In the genomic region with DNA sequence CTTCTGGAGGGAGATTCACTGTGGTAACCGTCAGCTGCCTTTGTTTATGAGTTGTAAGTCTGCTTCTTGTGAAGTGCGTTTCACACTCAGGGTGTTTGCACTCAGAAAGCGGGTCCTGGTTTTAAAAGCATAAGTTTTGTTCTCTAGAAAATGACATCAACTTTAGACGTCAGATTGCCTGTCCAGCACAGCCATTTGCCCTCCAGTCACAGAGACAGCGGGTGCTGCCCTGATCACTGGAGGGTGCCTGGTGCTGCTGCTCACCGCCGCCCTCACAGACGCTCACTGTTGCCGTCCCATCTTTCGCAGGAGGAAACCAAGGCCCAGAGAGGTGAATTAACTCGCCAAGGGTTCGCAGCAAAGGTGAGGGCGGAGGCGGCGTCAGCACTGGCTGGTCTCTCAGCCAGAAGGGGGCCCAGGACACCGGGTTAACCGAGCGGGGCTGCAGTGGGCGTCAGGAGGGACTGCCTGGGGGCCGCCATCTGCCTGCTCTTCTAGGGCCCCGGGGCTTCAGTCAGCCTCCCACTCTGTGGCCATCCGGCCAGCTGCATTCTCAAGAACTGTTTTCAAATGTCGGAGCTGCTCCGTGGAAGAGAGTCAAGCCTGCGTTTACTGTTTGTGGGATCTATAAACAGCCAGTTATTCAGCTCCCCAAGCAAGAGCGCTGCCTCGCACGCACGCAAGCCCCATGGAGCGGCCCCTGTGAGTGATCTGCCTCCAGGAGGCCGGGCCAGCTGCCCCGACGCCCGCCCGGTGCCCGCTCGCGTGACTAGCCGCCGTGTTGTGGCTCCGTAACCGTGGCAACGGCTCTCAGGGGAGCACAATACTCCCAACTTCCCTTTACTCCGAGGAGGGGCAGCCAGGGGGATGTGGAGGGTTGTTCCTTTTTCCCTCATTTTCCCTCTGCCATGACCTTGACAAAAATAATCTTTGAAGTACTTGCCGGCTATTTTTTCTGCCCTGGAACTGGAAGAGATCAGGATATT, we compare ENCODE assay signal across 8 cellular contexts. TPM values are rescaled to one million over a fixed set of nuclear protein-coding genes. Genes with fewer than 3 reads are reported as not detected.
DNase-seq lines count a peak whose midpoint lies in the region; ATAC-seq and TF ChIP-seq lines count a peak whose summit lies in the region.

No MANE protein-coding gene starts in this region.

- H3K4me3 ChIP-seq in AG10803 (ENCODE audit: low read length) (peak overlapping the region; percentile 47), esophagus squamous epithelium (peak overlapping the region in 3 of 4 donors; percentile 7 to 54 (median 28)), testis (no peak overlapping the region)
- H3K4me3 ChIP-seq in naive thymus-derived CD4-positive, alpha-beta T cell (ENCODE audit: low read length) = no peak overlapping the region

- 24 to 35% methylated on average over 10 to 12 of the region's 45 CpGs for WGBS in esophagus squamous epithelium, 2 donors
- 44 to 56% methylated on average over 34 to 44 of the region's 45 CpGs for WGBS in testis, 2 donors

- H3K4me1 ChIP-seq in esophagus squamous epithelium = peaks cover 5 to 46% (median 12%) of the 10 kb centered on the region in 3 donors
- no peaks in the 10 kb centered on the region for H3K4me1 ChIP-seq in naive thymus-derived CD4-positive, alpha-beta T cell (ENCODE audit: control insufficient read depth in 2 of 2, insufficient read depth in 2 of 2, low read length in 2 of 2)
- peaks cover 8% of the 10 kb centered on the region for H3K4me1 ChIP-seq in testis

- H3K36me3 ChIP-seq in esophagus squamous epithelium (no peaks in the 10 kb centered on the region), testis (ENCODE audit: low read depth, missing control alignments) (no peaks in the 10 kb centered on the region)
- no peaks in the 10 kb centered on the region for H3K36me3 ChIP-seq in naive thymus-derived CD4-positive, alpha-beta T cell (ENCODE audit: control insufficient read depth in 2 of 3, insufficient read depth in 3 of 3, low read length in 3 of 3)

- CTCF ChIA-PET in naive thymus-derived CD4-positive, alpha-beta T cell (lab: Charles Lee) = no interaction called here

- H3K27me3 ChIP-seq in esophagus squamous epithelium (peaks cover 0 to 53% (median 0%) of the 10 kb centered on the region in 4 donors), testis (no peaks in the 10 kb centered on the region)
- no peaks in the 10 kb centered on the region for H3K27me3 ChIP-seq in naive thymus-derived CD4-positive, alpha-beta T cell (ENCODE audit: control insufficient read depth in 2 of 2, insufficient read depth in 2 of 2, low read length in 2 of 2)

- H3K27ac Mint-ChIP-seq in naive thymus-derived CD4-positive, alpha-beta T cell = peak overlapping the region in 2 of 9 donors; percentile 32 to 84

- TF ChIP-seq POLR2A in esophagus squamous epithelium (IDR thresholded peaks at IDR 0.05) = no peak
- TF ChIP-seq POLR2A in testis (IDR thresholded peaks at IDR 0.05) = no peak

- POLR2A ChIA-PET in naive thymus-derived CD4-positive, alpha-beta T cell (lab: Charles Lee) = interaction anchor here (0.6 kb wide), 1 partner anchor 155 kb away, joined by 3 read pairs; no protein-coding TSS in a partner anchor

- intact Hi-C loops in esophagus squamous epithelium (cut with DNase I) = no loop called here
- intact Hi-C loops in naive thymus-derived CD4-positive, alpha-beta T cell (cut with micrococcal nuclease) = no loop called here
- intact Hi-C loops in testis (cut with DNase I; ENCODE audit: low total_unique reads) = no loop called here

- H3K27ac ChIP-seq in esophagus squamous epithelium (peak overlapping the region; percentile 55 to 80 (median 80)), testis (peak overlapping the region in 1 of 2 donors; percentile 44)
- no peak overlapping the region for H3K27ac ChIP-seq in naive thymus-derived CD4-positive, alpha-beta T cell (ENCODE audit: low read depth, low read length)

- peak overlapping the region in 2 of 10 donors; percentile 27 to 55 for H3K4me3 Mint-ChIP-seq in naive thymus-derived CD4-positive, alpha-beta T cell

- H3K9me3 ChIP-seq in esophagus squamous epithelium (no peaks in the 10 kb centered on the region), testis (no peaks in the 10 kb centered on the region)
- no peaks in the 10 kb centered on the region for H3K9me3 ChIP-seq in naive thymus-derived CD4-positive, alpha-beta T cell (ENCODE audit: control insufficient read depth in 2 of 3, low read length in 3 of 3)

- H3K27me3 Mint-ChIP-seq in naive thymus-derived CD4-positive, alpha-beta T cell = peaks cover 0 to 36% (median 29%) of the 10 kb centered on the region in 5 donors

- TF ChIP-seq CTCF in AG10803 (conservative IDR thresholded peaks at IDR 0.05; ENCODE audit: low read length) = no peak; the same call in none of the 2 replicates
- TF ChIP-seq CTCF in esophagus squamous epithelium (IDR thresholded peaks at IDR 0.05) = no peak
- no peak for TF ChIP-seq CTCF in testis (IDR thresholded peaks at IDR 0.05)

- peaks cover 0 to 28% (median 0%) of the 10 kb centered on the region in 5 donors for H3K36me3 Mint-ChIP-seq in naive thymus-derived CD4-positive, alpha-beta T cell

- peak; percentile 99 for DNase-seq in AG10803 (ENCODE audit: low read depth)
- DNase-seq in NCI-H2081 (lab: John Stamatoyannopoulos, UW) = peak; percentile 100
- peak in 3 of 4 experiments; percentile 19 to 24 (median 22) for DNase-seq in activated CD4-positive, CD25-positive, alpha-beta regulatory T cell (lab: John Stamatoyannopoulos, UW)
- peak; percentile 12 for DNase-seq in esophagus squamous epithelium (lab: John Stamatoyannopoulos, UW)
- peak in 2 of 9 donors; percentile 33 to 54 for DNase-seq in naive thymus-derived CD4-positive, alpha-beta T cell
- DNase-seq in testis = peak; percentile 70

- H3K9me3 Mint-ChIP-seq in naive thymus-derived CD4-positive, alpha-beta T cell = peaks cover 0 to 2% (median 0%) of the 10 kb centered on the region in 11 donors

- peaks cover 0 to 25% (median 0%) of the 10 kb centered on the region in 7 donors for H3K4me1 Mint-ChIP-seq in naive thymus-derived CD4-positive, alpha-beta T cell

- peak; percentile 77 for ATAC-seq in GM18907 (IDR thresholded peaks at IDR 0.05; ENCODE audit: unreplicated experiment)
- peak; percentile 59 for ATAC-seq in HG03060 (IDR thresholded peaks at IDR 0.05; ENCODE audit: low read depth, unreplicated experiment)
- ATAC-seq in naive thymus-derived CD4-positive, alpha-beta T cell = peak; percentile 79

RNA-seq across cellular contexts. Expression of a gene that starts 43.4 kb away (rescaled TPM):
- total RNA-seq in esophagus squamous epithelium (10 to 100 TPM; 39.1 to 54.6 (median 42.8) TPM), testis (100 to 1,000 TPM; 120 to 122 TPM)
- total RNA-seq in naive thymus-derived CD4-positive, alpha-beta T cell = 100 to 1,000 TPM in 1 of 5 experiments, 10 to 100 TPM in 4; 79.1 to 105 (median 89.8) TPM
- polyA plus RNA-seq in naive thymus-derived CD4-positive, alpha-beta T cell = 10 to 100 TPM; 44.3 to 47.5 TPM
- polyA plus RNA-seq in testis (ENCODE audit: insufficient read depth, low read depth, low replicate concordance) = 111 TPM

Comparison
In these comparisons a context has a peak if more than half of its experiments do, and no peak if none do; other contexts are left out.
1. H3K4me3 ChIP-seq: peak in AG10803 (single experiment) and esophagus squamous epithelium (3 of 4); none in naive thymus-derived CD4-positive, alpha-beta T cell (single experiment) and testis (0 of 2).
2. Peak in every context shown above with its lines, with median percentiles within 50 percentile points of each other: ATAC-seq.